14 cellular contexts compared by ENCODE assay signal in genomic region chr2:66477125-66477842, GRCh38. TPM values are rescaled to one million over a fixed set of nuclear protein-coding genes. Genes with fewer than 3 reads are reported as not detected.
A peak's percentile ranks its signal among the peaks of the same experiment; 100 is the strongest.
DNase-seq lines count a peak whose midpoint lies in the region; ATAC-seq, FAIRE-seq and TF ChIP-seq lines count a peak whose summit lies in the region.
"Had no signal": no experiment of that assay in that cellular context is flagged by ENCODE, and none has a peak within 500 bp of the region (broad histone marks: within the 10 kb centered on the region; RNA-seq: fewer than 3 reads in every experiment).

No MANE protein-coding gene starts in this region.

- H3K14ac ChIP-seq in mesenchymal stem cell (ENCODE audit: low read length in 2 of 2): no peak overlapping the region

- H4K20me1 ChIP-seq in K562 (replicated peaks; ENCODE audit: control insufficient read depth, insufficient read depth, low read length): no peaks in the 10 kb centered on the region

- H2BK5ac ChIP-seq in mesenchymal stem cell (ENCODE audit: low read depth, low read length, poor library complexity, severe bottlenecking): no peak overlapping the region

- H3K9ac ChIP-seq in K562 (ENCODE audit: insufficient read depth in 1 of 2, low read depth in 2 of 2, low read length in 2 of 2) (no peak overlapping the region), mesenchymal stem cell (ENCODE audit: low read length) (no peak overlapping the region)

- H3K4me1 ChIP-seq in HEK293 (ENCODE audit: control insufficient read depth, insufficient read depth, low read length) (no peaks in the 10 kb centered on the region), K562 (replicated peaks in 1 of 2; ENCODE audit: control insufficient read depth in 2 of 2, insufficient read depth in 2 of 2, low read length in 2 of 2) (peaks cover 9 to 49% of the 10 kb centered on the region in 2 experiments; a peak in 4 of 5 replicates), mesenchymal stem cell (ENCODE audit: control insufficient read depth, insufficient read depth, low read depth, low read length) (peaks cover 3% of the 10 kb centered on the region)

- H2AFZ ChIP-seq in K562 (ENCODE audit: low read depth, low read length): 0 out of 2 replicates have a peak overlapping the region, but pooled peaks have one; percentile 19
- no peak overlapping the region for H2AFZ ChIP-seq in mesenchymal stem cell (ENCODE audit: low read depth, low read length)

- no peak overlapping the region for H3K4ac ChIP-seq in mesenchymal stem cell (ENCODE audit: low read depth in 1 of 2, low read length in 2 of 2)

- H3K4me3 ChIP-seq in HEK293 (ENCODE audit: low read depth, low read length): no peak overlapping the region
- H3K4me3 ChIP-seq in K562: no peak overlapping the region
- H3K4me3 ChIP-seq in mesenchymal stem cell (ENCODE audit: insufficient read depth in 1 of 2, low read depth in 1 of 2, low read length in 2 of 2): no peak overlapping the region
- H3K4me3 ChIP-seq: MG63, stomach had no signal

- no peaks in the 10 kb centered on the region for H3K9me1 ChIP-seq in K562 (ENCODE audit: control insufficient read depth, insufficient read depth, low read length)

- no peak overlapping the region for H2BK120ac ChIP-seq in mesenchymal stem cell (ENCODE audit: low read depth, low read length)

- BruUV-seq in K562 (replicated peaks; lab: Mats Ljungman, UMichigan): no TSS peak

- DNase-seq in A172 (ENCODE audit: low spot score): peak; percentile 22
- peak in 2 of 4 experiments; percentile 30 to 50 for DNase-seq in K562 (ENCODE audit: extremely low read depth in 1 of 4, low spot score in 3 of 4)
- peak; percentile 45 for DNase-seq in mesenchymal stem cell
- DNase-seq in activated CD4-positive, alpha-beta T cell treated with anti-CD3 and anti-CD28 coated beads for 48 hours: no peak
- no peak for DNase-seq in SKM-1 treated with dmso at 0.1 percent for 144 hours (lab: John Stamatoyannopoulos, UW; ENCODE audit: unreplicated experiment)
- no peak for DNase-seq in activated CD4-positive, alpha-beta T cell treated with anti-CD3 and anti-CD28 coated beads, Interleukin-2, amount 10 ng/mL, durations not matched to agents 24 days and 14 days
- DNase-seq: activated naive CD4-positive, alpha-beta T cell treated with Interleukin-2 at 50 U/mL for 16 hours; MG63; stomach had no signal

- no peak overlapping the region for H3K4me3 Mint-ChIP-seq in activated CD4-positive, alpha-beta T cell treated with anti-CD3 and anti-CD28 coated beads, Interleukin-2, amount 10 ng/mL, durations not matched to agents 24 days and 14 days
- H3K4me3 Mint-ChIP-seq: neural crest cell had no signal

- H3K27me3 ChIP-seq in K562 (ENCODE audit: control insufficient read depth in 2 of 2, insufficient read depth in 2 of 2, low read length in 2 of 2) (no peaks in the 10 kb centered on the region), mesenchymal stem cell (ENCODE audit: control insufficient read depth in 1 of 2, insufficient read depth in 1 of 2, low read length in 2 of 2) (no peaks in the 10 kb centered on the region)
- H3K27me3 ChIP-seq: MG63, stomach had no signal

- H3K4me2 ChIP-seq in K562 (ENCODE audit: insufficient read depth, low read length) (peak overlapping the region; percentile 26), mesenchymal stem cell (ENCODE audit: low read length, poor library complexity, severe bottlenecking) (no peak overlapping the region)

- TF ChIP-seq RAD21 in K562 (CRISPR knock-in tag; conservative IDR thresholded peaks at IDR 0.05 in 1 of 2, IDR thresholded peaks at IDR 0.05 in 1 of 2): no peak

- ATAC-seq in K562 (peak; percentile 12; the same call in 1 of the 3 replicates), HG03342 (IDR thresholded peaks at IDR 0.05; ENCODE audit: unreplicated experiment) (no peak)

- TF ChIP-seq EP300 in K562 (IDR thresholded peaks at IDR 0.05; ENCODE audit: low read length): no peak; the same call in 1 of the 2 replicates

- no peak for TF ChIP-seq CTCF in HEK293 (tag by site-specific recombination; IDR thresholded peaks at IDR 0.05)
- no peak for TF ChIP-seq CTCF in K562 (IDR thresholded peaks at IDR 0.05 in 2 of 3, conservative IDR thresholded peaks at IDR 0.05 in 1 of 3; ENCODE audit: insufficient read depth in 2 of 3, low read depth in 1 of 3, low read length in 3 of 3)

- H3K36me3 ChIP-seq in HEK293 (ENCODE audit: control insufficient read depth in 2 of 2, insufficient read depth in 1 of 2, low read length in 2 of 2) (peaks cover 0 to 3% of the 10 kb centered on the region in 2 experiments; a peak in 1 of 3 replicates), K562 (ENCODE audit: control insufficient read depth, insufficient read depth, low read length) (no peaks in the 10 kb centered on the region; the same call in 2 of the 3 replicates), mesenchymal stem cell (ENCODE audit: control insufficient read depth in 1 of 2, insufficient read depth in 2 of 2, low read depth in 1 of 2, low read length in 2 of 2) (peaks cover 0 to 49% of the 10 kb centered on the region in 2 experiments)
- H3K36me3 ChIP-seq: MG63 had no signal

- no peaks in the 10 kb centered on the region for H3K4me1 Mint-ChIP-seq in activated CD4-positive, alpha-beta T cell treated with anti-CD3 and anti-CD28 coated beads, Interleukin-2, amount 10 ng/mL, durations not matched to agents 24 days and 14 days

- H3K9me3 ChIP-seq in HEK293 (ENCODE audit: control insufficient read depth, insufficient read depth, low read depth, low read length) (no peaks in the 10 kb centered on the region), K562 (replicated peaks; ENCODE audit: control insufficient read depth, insufficient read depth, low read depth, low read length) (no peaks in the 10 kb centered on the region), mesenchymal stem cell (ENCODE audit: control insufficient read depth, low read length) (no peaks in the 10 kb centered on the region)
- H3K9me3 ChIP-seq: MG63, stomach had no signal

- no peak overlapping the region for H3K23ac ChIP-seq in mesenchymal stem cell (ENCODE audit: low read length in 2 of 2)

- H4K91ac ChIP-seq in mesenchymal stem cell (ENCODE audit: low read length): no peak overlapping the region

- H2BK15ac ChIP-seq in mesenchymal stem cell (ENCODE audit: low read depth, poor library complexity, severe bottlenecking): no peak overlapping the region

- TF ChIP-seq POLR2A in K562 (conservative IDR thresholded peaks at IDR 0.05): no peak

- H3K27ac ChIP-seq in HEK293 (ENCODE audit: extremely low read depth, low read depth, low read length): no peak overlapping the region
- no peak overlapping the region; the same call in 2 of the 3 replicates for H3K27ac ChIP-seq in K562 (ENCODE audit: extremely low read depth, low read depth, low read length)
- H3K27ac ChIP-seq in mesenchymal stem cell (ENCODE audit: low read length, poor library complexity, severe bottlenecking): no peak overlapping the region

- H3K27ac Mint-ChIP-seq in activated CD4-positive, alpha-beta T cell treated with anti-CD3 and anti-CD28 coated beads, Interleukin-2, amount 10 ng/mL, durations not matched to agents 24 days and 14 days: no peak overlapping the region

- peaks cover 3% of the 10 kb centered on the region for H3K79me1 ChIP-seq in mesenchymal stem cell (replicated peaks; ENCODE audit: low read length, poor library complexity, severe bottlenecking)

- no peaks in the 10 kb centered on the region for H3K27me3 Mint-ChIP-seq in activated CD4-positive, alpha-beta T cell treated with anti-CD3 and anti-CD28 coated beads, Interleukin-2, amount 10 ng/mL, durations not matched to agents 24 days and 14 days

- intact Hi-C loops in K562 (cut with micrococcal nuclease): no loop called here
- intact Hi-C loops in activated CD4-positive, alpha-beta T cell treated with anti-CD3 and anti-CD28 coated beads, Interleukin-2, amount 10 ng/mL, durations not matched to agents 24 days and 14 days (cut with micrococcal nuclease): no loop called here

- 39% methylated on average over 4 of the region's 4 CpGs for WGBS in K562 (ENCODE audit: insufficient coverage, low coverage, missing lambda C conversion rate)
- WGBS in mesenchymal stem cell: 44% methylated on average over 4 of the region's 4 CpGs

- H2BK12ac ChIP-seq in mesenchymal stem cell (ENCODE audit: low read length in 2 of 2): peak overlapping the region in 1 of 2 experiments; percentile 15

- POLR2A ChIA-PET in HEK293 (lab: Yijun Ruan, JAX) (no interaction called here), K562 (lab: Yijun Ruan, JAX) (interaction anchor here (0.6 to 1.5 kb wide), 4 partner anchors 10 to 228 kb away, joined by 3 to 4 read pairs (median 4); no protein-coding TSS in a partner anchor)

- no peaks in the 10 kb centered on the region for H3K9me3 Mint-ChIP-seq in activated CD4-positive, alpha-beta T cell treated with anti-CD3 and anti-CD28 coated beads, Interleukin-2, amount 10 ng/mL, durations not matched to agents 24 days and 14 days
- H3K9me3 Mint-ChIP-seq: neural crest cell had no signal

- H3K36me3 Mint-ChIP-seq in activated CD4-positive, alpha-beta T cell treated with anti-CD3 and anti-CD28 coated beads, Interleukin-2, amount 10 ng/mL, durations not matched to agents 24 days and 14 days (ENCODE audit: low read depth): no peaks in the 10 kb centered on the region

- no peaks in the 10 kb centered on the region for H3K79me2 ChIP-seq in K562 (ENCODE audit: control insufficient read depth, insufficient read depth, low read length)

- in situ Hi-C loops in K562 (cut with MboI): no loop called here

- FAIRE-seq in K562 (lab: Jason Lieb, UNC): peak; percentile 35
- FAIRE-seq: bronchial epithelial cell, endometrium had no signal

- no peak overlapping the region for H3K18ac ChIP-seq in mesenchymal stem cell (ENCODE audit: low read depth in 1 of 2, low read length in 2 of 2)

- CTCF ChIA-PET in HEK293 (lab: Yijun Ruan, JAX): no interaction called here
- CTCF ChIA-PET in K562 (lab: Yijun Ruan, JAX; ENCODE audit: low intra/inter-chr PET ratio): no interaction called here

- no peak overlapping the region for H4K8ac ChIP-seq in mesenchymal stem cell (ENCODE audit: low read length)

- H2AK5ac ChIP-seq in mesenchymal stem cell (ENCODE audit: low read length, severe bottlenecking): no peak overlapping the region

RNA-seq across cellular contexts. Expression of gene MEIS1, which starts 42.4 kb away (rescaled TPM):
- total RNA-seq in A172 (2014; rRNA removed; shearing (Covaris generic)): 29.0 and 30.1 TPM in 2 replicates
- total RNA-seq in K562 (2011; cell fraction: chromatin; rRNA removed; ENCODE audit: low replicate concordance): 13.6 and 52.6 TPM in 2 replicates
- 11.7 and 15.3 TPM in 2 replicates for total RNA-seq in K562 (2011; cell fraction: nucleolus; rRNA removed)
- total RNA-seq in K562 (2011; cell fraction: nucleoplasm; rRNA removed): 23.2 and 31.9 TPM in 2 replicates
- total RNA-seq in K562 (2014; rRNA removed) (5.6 and 7.1 TPM in 2 replicates), K562 (2014; rRNA removed; fragmentation: Illumina TruSeq; extraction: Trizol) (5.9 and 8.0 TPM in 2 replicates), K562 (2015; rRNA removed; fragmentation: Illumina TruSeq; extraction: Trizol) (7.1 and 7.5 TPM in 2 replicates), K562 (2021) (8.7 and 9.0 TPM in 2 replicates)
- polyA plus RNA-seq in K562 (2011; rRNA removed) (4.7 and 6.7 TPM in 2 replicates), K562 (2014; fragmentation: Illumina TruSeq; extraction: Trizol) (3.5 and 3.9 TPM in 2 replicates), K562 (2014; fragmentation: Nextera tagmentation; extraction: Ambion mirVana) (1 to 10 TPM; 2.3 to 6.7 TPM), K562 (2014; rRNA removed) (4.7 and 8.1 TPM in 2 replicates)
- 3.0 and 4.7 TPM in 2 replicates for polyA plus RNA-seq in K562 (2011; cell fraction: cytosol; rRNA removed)
- 13.1 and 17.8 TPM in 2 replicates for polyA plus RNA-seq in K562 (2011; cell fraction: nucleus; rRNA removed)
- polyA plus RNA-seq in K562 (2012): 4.0 and 4.8 TPM in 2 replicates
- 18.2 and 28.5 TPM in 2 replicates for polyA minus RNA-seq in K562 (2011; rRNA and poly(A)+ RNA removed)
- 4.7 and 5.2 TPM in 2 replicates for polyA minus RNA-seq in K562 (2011; cell fraction: cytosol; rRNA and poly(A)+ RNA removed)
- polyA minus RNA-seq in K562 (2011; cell fraction: nucleus; rRNA and poly(A)+ RNA removed): 19.8 and 25.3 TPM in 2 replicates
- polyA plus RNA-seq in mesenchymal stem cell (2013, experiment 1 of 2): 24.4 TPM
- polyA plus RNA-seq in mesenchymal stem cell (2013, experiment 2 of 2): 23.5 TPM
- total RNA-seq in activated CD4-positive, alpha-beta T cell treated with anti-CD3 and anti-CD28 coated beads, Interleukin-2, amount 10 ng/mL, durations not matched to agents 24 days and 14 days: 0.31 TPM in 1 of 2 replicates, not detected in the other

Comparison
In these comparisons a context has a peak if more than half of its experiments do, and no peak if none do; other contexts are left out.
1. DNase-seq: peak in A172 (single experiment) and mesenchymal stem cell (single experiment); none in activated CD4-positive, alpha-beta T cell treated with anti-CD3 and anti-CD28 coated beads for 48 hours (single experiment), SKM-1 treated with dmso at 0.1 percent for 144 hours (single experiment) and activated CD4-positive, alpha-beta T cell treated with anti-CD3 and anti-CD28 coated beads, Interleukin-2, amount 10 ng/mL, durations not matched to agents 24 days and 14 days (single experiment).